Comparison of ENCODE assay signal across 9 cellular contexts in genomic region chr1:24909388-24909898, GRCh38. TPM values are rescaled to one million over a fixed set of nuclear protein-coding genes. Genes with fewer than 3 reads are reported as not detected.
DNase-seq lines count a peak whose midpoint lies in the region; ATAC-seq and TF ChIP-seq lines count a peak whose summit lies in the region.
"Had no signal": no experiment of that assay in that cellular context is flagged by ENCODE, and none has a peak within 500 bp of the region (broad histone marks: within the 10 kb centered on the region; RNA-seq: fewer than 3 reads in every experiment).

No MANE protein-coding gene starts in this region.

- TF ChIP-seq CTCF in colonic mucosa (IDR thresholded peaks at IDR 0.05) = peak; percentile 44
- TF ChIP-seq CTCF in lower lobe of right lung (IDR thresholded peaks at IDR 0.05) = peak; percentile 51
- peak in 1 of 2 donors; percentile 25 for TF ChIP-seq CTCF in mammary epithelial cell (conservative IDR thresholded peaks at IDR 0.05 in 1 of 2, IDR thresholded peaks at IDR 0.05 in 1 of 2; ENCODE audit: extremely low read depth in 1 of 2, insufficient read depth in 1 of 2, low read depth in 1 of 2, low read length in 2 of 2)

- peaks cover 96% of the 10 kb centered on the region for H3K4me1 ChIP-seq in CD8-positive, alpha-beta memory T cell (ENCODE audit: insufficient read depth, low read length)
- H3K4me1 ChIP-seq in NT2/D1 (ENCODE audit: insufficient read depth, insufficient read length) (peaks cover 35% of the 10 kb centered on the region), colonic mucosa (no peaks in the 10 kb centered on the region), lower lobe of right lung (no peaks in the 10 kb centered on the region), mammary epithelial cell (ENCODE audit: insufficient read depth, low read length) (no peaks in the 10 kb centered on the region)

- H3K4me3 ChIP-seq in CD8-positive, alpha-beta memory T cell (ENCODE audit: low read length) = no peak overlapping the region
- H3K4me3 ChIP-seq in NT2/D1 (ENCODE audit: insufficient read length, low read depth) = no peak overlapping the region
- no peak overlapping the region for H3K4me3 ChIP-seq in colonic mucosa
- no peak overlapping the region for H3K4me3 ChIP-seq in lower lobe of right lung
- H3K4me3 ChIP-seq in mammary epithelial cell (replicated peaks in 1 of 3; ENCODE audit: insufficient read depth in 1 of 3, low read depth in 2 of 3, low read length in 3 of 3) = no peak overlapping the region

- no peaks in the 10 kb centered on the region for H3K27me3 ChIP-seq in CD8-positive, alpha-beta memory T cell (ENCODE audit: insufficient read depth, low read length, poor library complexity, severe bottlenecking)
- H3K27me3 ChIP-seq in NT2/D1 (ENCODE audit: insufficient read depth, insufficient read length) (no peaks in the 10 kb centered on the region), colonic mucosa (no peaks in the 10 kb centered on the region), lower lobe of right lung (ENCODE audit: low read depth) (no peaks in the 10 kb centered on the region), mammary epithelial cell (ENCODE audit: insufficient read depth, low read length) (no peaks in the 10 kb centered on the region)

- H3K4me3 Mint-ChIP-seq in CD8-positive, alpha-beta memory T cell = peak overlapping the region; percentile 11 to 79 (median 53)

- peak overlapping the region; percentile 97 to 100 (median 100) for H3K27ac Mint-ChIP-seq in CD8-positive, alpha-beta memory T cell

- no peak overlapping the region for H3K9ac ChIP-seq in NT2/D1 (ENCODE audit: insufficient read length, low read depth)
- no peak overlapping the region for H3K9ac ChIP-seq in colonic mucosa (ENCODE audit: low read depth in 2 of 2, low read length in 2 of 2)
- no peak overlapping the region for H3K9ac ChIP-seq in mammary epithelial cell (ENCODE audit: insufficient read depth, low read length)

- peaks cover 79% of the 10 kb centered on the region for H3K36me3 ChIP-seq in CD8-positive, alpha-beta memory T cell (ENCODE audit: insufficient read depth, low read length)
- H3K36me3 ChIP-seq in NT2/D1 (ENCODE audit: insufficient read depth, insufficient read length, low read length) = peaks cover 77% of the 10 kb centered on the region
- H3K36me3 ChIP-seq in colonic mucosa = no peaks in the 10 kb centered on the region
- H3K36me3 ChIP-seq in lower lobe of right lung = no peaks in the 10 kb centered on the region
- H3K36me3 ChIP-seq in mammary epithelial cell (ENCODE audit: insufficient read depth, low read length) = no peaks in the 10 kb centered on the region

- no peak overlapping the region for H2AFZ ChIP-seq in mammary epithelial cell (ENCODE audit: low read depth, low read length)

- no peaks in the 10 kb centered on the region for H4K20me1 ChIP-seq in mammary epithelial cell (ENCODE audit: insufficient read depth, low read length)

- dilution Hi-C loops in mammary epithelial cell (cut with HindIII; ENCODE audit: low sequenced_read_pairs) = no loop called here

- CTCF ChIA-PET in CD8-positive, alpha-beta memory T cell (lab: Charles Lee) = interaction anchor here (1.0 to 11.0 kb wide), 6 partner anchors 12 to 127 kb away, joined by 3 to 171 read pairs (median 16); partner anchors contain the start of gene RUNX3
- CTCF ChIA-PET in mammary epithelial cell (lab: Charles Lee; ENCODE audit: low non-redundant PET) = no interaction called here

- in situ Hi-C loops in mammary epithelial cell (cut with MboI; ENCODE audit: low sequenced_read_pairs in 2 of 2) = no loop called here

- ATAC-seq in lower lobe of right lung = peak; percentile 80 to 84
- no peak for ATAC-seq in GM19023 (IDR thresholded peaks at IDR 0.05; ENCODE audit: unreplicated experiment)
- no peak for ATAC-seq in GM18511 (IDR thresholded peaks at IDR 0.05; ENCODE audit: unreplicated experiment)

- 71% methylated on average over 15 of the region's 15 CpGs for WGBS in mammary epithelial cell (ENCODE audit: low coverage, missing lambda C conversion rate)

- H3K36me3 Mint-ChIP-seq in CD8-positive, alpha-beta memory T cell = peaks cover 14 to 94% (median 18%) of the 10 kb centered on the region in 3 donors

- H3K27me3 Mint-ChIP-seq in CD8-positive, alpha-beta memory T cell = peaks cover 0 to 4% of the 10 kb centered on the region in 2 donors

- no TSS peak for BruUV-seq in mammary epithelial cell (replicated peaks; lab: Mats Ljungman, UMichigan)

- DNase-seq in CD8-positive, alpha-beta memory T cell = no peak
- DNase-seq in NT2/D1 (ENCODE audit: low read depth, low spot score) = peak; percentile 67
- peak; percentile 80 for DNase-seq in colonic mucosa
- peak; percentile 78 for DNase-seq in lower lobe of right lung
- DNase-seq in activated effector memory CD4-positive, alpha-beta T cell treated with Interleukin-2 at 50 U/mL for 16 hours = no peak
- DNase-seq in mammary epithelial cell = no peak

- H3K27ac ChIP-seq in CD8-positive, alpha-beta memory T cell (ENCODE audit: low read depth, low read length) = peak overlapping the region; percentile 94
- H3K27ac ChIP-seq in colonic mucosa (no peak overlapping the region), lower lobe of right lung (no peak overlapping the region), mammary epithelial cell (ENCODE audit: insufficient read depth, low read depth, low read length) (no peak overlapping the region)
- H3K27ac ChIP-seq: HL-60 had no signal

- POLR2A ChIA-PET in CD8-positive, alpha-beta memory T cell (lab: Charles Lee) = interaction anchor here (4.2 to 10.1 kb wide), 2 partner anchors 10 to 16 kb away, joined by 36 to 282 read pairs; partner anchors contain the start of gene RUNX3

- H3K4me2 ChIP-seq in mammary epithelial cell (ENCODE audit: insufficient read depth, low read depth, low read length) = no peak overlapping the region

- no peaks in the 10 kb centered on the region for H3K79me2 ChIP-seq in mammary epithelial cell (ENCODE audit: insufficient read depth, low read length)

- H3K9me3 ChIP-seq in CD8-positive, alpha-beta memory T cell (ENCODE audit: low read length) = no peaks in the 10 kb centered on the region
- H3K9me3 ChIP-seq in NT2/D1 (ENCODE audit: insufficient read depth, low read length) (peaks cover 5% of the 10 kb centered on the region; the same call in 1 of the 2 replicates), colonic mucosa (no peaks in the 10 kb centered on the region), lower lobe of right lung (no peaks in the 10 kb centered on the region), mammary epithelial cell (replicated peaks; ENCODE audit: insufficient read depth, low read length) (no peaks in the 10 kb centered on the region)

- intact Hi-C loops in colonic mucosa (cut with DNase I) = no loop called here
- intact Hi-C loops in lower lobe of right lung (cut with DNase I) = no loop called here
- intact Hi-C loops in mammary epithelial cell (cut with micrococcal nuclease) = no loop called here

- peaks cover 66 to 96% (median 75%) of the 10 kb centered on the region in 3 donors for H3K4me1 Mint-ChIP-seq in CD8-positive, alpha-beta memory T cell

- H3K9me3 Mint-ChIP-seq in CD8-positive, alpha-beta memory T cell = peaks cover 0 to 4% (median 0%) of the 10 kb centered on the region in 5 donors

RNA-seq across cellular contexts. Expression of gene RUNX3, which starts 20.6 kb away (rescaled TPM):
- 100 to 1,000 TPM; 218 to 241 TPM for total RNA-seq in CD8-positive, alpha-beta memory T cell
- polyA plus RNA-seq in CD8-positive, alpha-beta memory T cell = 107 TPM
- total RNA-seq in colonic mucosa (1 to 10 TPM; 1.6 to 3.2 TPM), lower lobe of right lung (13.1 TPM), mammary epithelial cell (1 to 10 TPM in 1 of 2 donors, under 1 TPM in 1; 0.42 to 2.8 TPM)
- 0.59 TPM for polyA plus RNA-seq in mammary epithelial cell
- polyA minus RNA-seq in mammary epithelial cell = 2.0 TPM

Comparison
In these comparisons a context has a peak if more than half of its experiments do, and no peak if none do; other contexts are left out.
1. DNase-seq: peak in NT2/D1 (single experiment), colonic mucosa (single experiment) and lower lobe of right lung (single experiment); none in CD8-positive, alpha-beta memory T cell (0 of 5), activated effector memory CD4-positive, alpha-beta T cell treated with Interleukin-2 at 50 U/mL for 16 hours (single experiment) and mammary epithelial cell (single experiment).
2. ATAC-seq: peak in lower lobe of right lung (2 of 2); none in GM19023 (single experiment) and GM18511 (single experiment).
3. RNA of gene RUNX3, which starts 20.6 kb away (total RNA-seq): 218 to 241 TPM in CD8-positive, alpha-beta memory T cell; 13.1 TPM in lower lobe of right lung (single experiment), 1.6 to 3.2 TPM in colonic mucosa and 0.42 to 2.8 TPM in mammary epithelial cell; every median in the first group is over 10 times any median in the second.